ENCODE assay signal across 22 cellular contexts in genomic region chr5:62190173-62190572, GRCh38.
A peak's percentile ranks its signal among the peaks of the same experiment; 100 is the strongest.
DNase-seq lines count a peak whose midpoint lies in the region; ATAC-seq, FAIRE-seq and TF ChIP-seq lines count a peak whose summit lies in the region.
"Had no signal": no experiment of that assay in that cellular context is flagged by ENCODE, and none has a peak within 500 bp of the region (broad histone marks: within the 10 kb centered on the region; RNA-seq: fewer than 3 reads in every experiment).

No MANE protein-coding gene starts in this region.

- POLR2A ChIA-PET in K562 (lab: Yijun Ruan, JAX), result no interaction called here

- H3K27ac ChIP-seq in K562 (ENCODE audit: extremely low read depth, low read depth, low read length) (no peak overlapping the region), endodermal cell (ENCODE audit: low read depth, low read length) (no peak overlapping the region)
- H3K27ac ChIP-seq: HL-60 had no signal

- TF ChIP-seq CTCF in K562 (IDR thresholded peaks at IDR 0.05 in 2 of 3, conservative IDR thresholded peaks at IDR 0.05 in 1 of 3; ENCODE audit: insufficient read depth in 2 of 3, low read depth in 1 of 3, low read length in 3 of 3) (no peak), endodermal cell (conservative IDR thresholded peaks at IDR 0.05) (no peak)

- H3K9me3 Mint-ChIP-seq in endodermal cell, result peaks cover 30% of the 10 kb centered on the region

- H3K9me3 ChIP-seq in K562 (replicated peaks; ENCODE audit: control insufficient read depth, insufficient read depth, low read depth, low read length) (no peaks in the 10 kb centered on the region), endodermal cell (ENCODE audit: control insufficient read depth, low read length) (peaks cover 36% of the 10 kb centered on the region)
- H3K9me3 ChIP-seq: BE2C had no signal

- H3K36me3 ChIP-seq in K562 (ENCODE audit: control insufficient read depth, insufficient read depth, low read length) (no peaks in the 10 kb centered on the region), endodermal cell (ENCODE audit: control insufficient read depth, insufficient read depth, low read length) (no peaks in the 10 kb centered on the region)
- H3K36me3 ChIP-seq: BE2C had no signal

- no peaks in the 10 kb centered on the region for H3K79me2 ChIP-seq in K562 (ENCODE audit: control insufficient read depth, insufficient read depth, low read length)

- in situ Hi-C loops in K562 (cut with MboI), result loop anchor here (25.0 kb wide), 1 partner anchor 597 kb away; no protein-coding TSS in a partner anchor

- no peak for TF ChIP-seq EP300 in K562 (IDR thresholded peaks at IDR 0.05; ENCODE audit: low read length)

- H3K4me2 ChIP-seq in K562 (ENCODE audit: insufficient read depth, low read length), result no peak overlapping the region
- H3K4me2 ChIP-seq: GM23338 had no signal

- no peak for TF ChIP-seq POLR2A in K562 (conservative IDR thresholded peaks at IDR 0.05)

- peaks cover 3% of the 10 kb centered on the region for H3K27me3 Mint-ChIP-seq in endodermal cell (ENCODE audit: insufficient read depth)

- H3K4me1 Mint-ChIP-seq in endodermal cell, result no peaks in the 10 kb centered on the region
- H3K4me1 Mint-ChIP-seq: CD4-positive, CD25-positive, alpha-beta regulatory T cell; CD8-positive, alpha-beta memory T cell; GM23338 had no signal

- H3K36me3 Mint-ChIP-seq in endodermal cell (ENCODE audit: low read depth), result peaks cover 3% of the 10 kb centered on the region

- no TSS peak for BruUV-seq in K562 (replicated peaks; lab: Mats Ljungman, UMichigan)

- H3K9me1 ChIP-seq in K562 (ENCODE audit: control insufficient read depth, insufficient read depth, low read length), result no peaks in the 10 kb centered on the region

- H2AFZ ChIP-seq in K562 (ENCODE audit: low read depth, low read length), result no peak overlapping the region
- H2AFZ ChIP-seq: GM23338 had no signal

- no peak overlapping the region for H3K4me3 Mint-ChIP-seq in endodermal cell
- H3K4me3 Mint-ChIP-seq: CD4-positive, CD25-positive, alpha-beta regulatory T cell; CD8-positive, alpha-beta memory T cell; GM23338 had no signal

- no peak for ATAC-seq in K562
- ATAC-seq in HG03457 (IDR thresholded peaks at IDR 0.05; ENCODE audit: unreplicated experiment), result no peak
- ATAC-seq: GM23338 had no signal

- H3K4me3 ChIP-seq in K562 (no peak overlapping the region), endodermal cell (ENCODE audit: low read length) (no peak overlapping the region)
- H3K4me3 ChIP-seq: GM23338 had no signal

- DNase-seq in OCI-M1 (lab: John Stamatoyannopoulos, UW), result peak; percentile 65
- peak; percentile 21 for DNase-seq in UCSD-AML1 (lab: John Stamatoyannopoulos, UW; ENCODE audit: unreplicated experiment)
- DNase-seq in K562 (ENCODE audit: extremely low read depth in 1 of 4, low spot score in 3 of 4), result no peak
- peak; percentile 1 for DNase-seq in pulmonary artery endothelial cell (ENCODE audit: low read depth, low spot score)
- no peak for DNase-seq in endodermal cell
- no peak for DNase-seq in stimulated activated CD8-positive, alpha-beta memory T cell treated with anti-CD3 and anti-CD28 coated beads, Interleukin-4, amount 100 ng/mL, for 48 hours
- DNase-seq: ACHN; BE2C; C1 segment of cervical spinal cord; Caco-2; CD4-positive, CD25-positive, alpha-beta regulatory T cell; CD8-positive, alpha-beta memory T cell; HCEC 1CT had no signal

- no peak overlapping the region for H3K9ac ChIP-seq in K562 (ENCODE audit: insufficient read depth in 1 of 2, low read depth in 2 of 2, low read length in 2 of 2)
- H3K9ac ChIP-seq in endodermal cell (ENCODE audit: extremely low read depth, low read length, poor library complexity, severe bottlenecking), result no peak overlapping the region

- H3K27ac Mint-ChIP-seq in endodermal cell, result no peak overlapping the region
- H3K27ac Mint-ChIP-seq: CD4-positive, CD25-positive, alpha-beta regulatory T cell; GM23338 had no signal

- H3K4me1 ChIP-seq in K562 (replicated peaks in 1 of 2; ENCODE audit: control insufficient read depth in 2 of 2, insufficient read depth in 2 of 2, low read length in 2 of 2), result no peaks in the 10 kb centered on the region
- H3K4me1 ChIP-seq in endodermal cell (ENCODE audit: control insufficient read depth, insufficient read depth, low read length), result no peaks in the 10 kb centered on the region
- H3K4me1 ChIP-seq: BE2C, Caco-2 had no signal

- H3K27me3 ChIP-seq in K562 (ENCODE audit: control insufficient read depth in 2 of 2, insufficient read depth in 2 of 2, low read length in 2 of 2) (no peaks in the 10 kb centered on the region; a peak in 1 of 5 replicates), endodermal cell (ENCODE audit: control insufficient read depth, insufficient read depth, low read length, poor library complexity, severe bottlenecking) (no peaks in the 10 kb centered on the region)
- H3K27me3 ChIP-seq: BE2C had no signal

- no peak for TF ChIP-seq RAD21 in K562 (CRISPR knock-in tag; conservative IDR thresholded peaks at IDR 0.05 in 1 of 2, IDR thresholded peaks at IDR 0.05 in 1 of 2)

- 0% methylated on average over 2 of the region's 2 CpGs for WGBS in K562 (ENCODE audit: insufficient coverage, low coverage, missing lambda C conversion rate)
- WGBS in endodermal cell (ENCODE audit: insufficient coverage in 1 of 2, insufficient read length in 1 of 2), 2 experiments, result 93 to 100% methylated on average over 1 to 2 of the region's 2 CpGs

- no peaks in the 10 kb centered on the region for H4K20me1 ChIP-seq in K562 (replicated peaks; ENCODE audit: control insufficient read depth, insufficient read depth, low read length)

- intact Hi-C loops in K562 (cut with micrococcal nuclease), result no loop called here

- no peak for FAIRE-seq in K562 (lab: Jason Lieb, UNC)
- FAIRE-seq: A204.1, D721Med, G401.6, GM12891, GM19239, H54 had no signal

- CTCF ChIA-PET in K562 (lab: Yijun Ruan, JAX; ENCODE audit: low intra/inter-chr PET ratio), result no interaction called here

TF ChIP-seq in K562, 482 proteins besides CTCF, POLR2A, EP300 and RAD21:
- no peak for TF ChIP-seq MEF2A (IDR thresholded peaks at IDR 0.05; ENCODE audit: control insufficient read depth, low read depth, low read length)
- no peak for TF ChIP-seq ZNF212 (CRISPR knock-in tag; IDR thresholded peaks at IDR 0.05)
- TF ChIP-seq THRB (CRISPR knock-in tag; conservative IDR thresholded peaks at IDR 0.05), result no peak
- 0 out of 2 replicates have a peak, but pooled peaks have one; percentile 11 for TF ChIP-seq ARID1B (IDR thresholded peaks at IDR 0.05)
- TF ChIP-seq RBM22 (IDR thresholded peaks at IDR 0.05; ENCODE audit: low read depth, low read length, poor library complexity, severe bottlenecking), result no peak
TF ChIP-seq in K562: peak in this region for 1.

Comparison
In these comparisons a context has a peak if more than half of its experiments do, and no peak if none do; other contexts are left out.
1. DNase-seq: peak in OCI-M1 (single experiment), UCSD-AML1 (single experiment) and pulmonary artery endothelial cell (single experiment); none in K562 (0 of 4), endodermal cell (single experiment) and stimulated activated CD8-positive, alpha-beta memory T cell treated with anti-CD3 and anti-CD28 coated beads, Interleukin-4, amount 100 ng/mL, for 48 hours (single experiment).